Comparison of ENCODE assay signal across 24 cellular contexts in genomic region chr14:50717826-50718225, GRCh38. TPM values are rescaled to one million over a fixed set of nuclear protein-coding genes. Genes with fewer than 3 reads are reported as not detected.
A peak's percentile ranks its signal among the peaks of the same experiment; 100 is the strongest.
DNase-seq lines count a peak whose midpoint lies in the region; ATAC-seq lines count a peak whose summit lies in the region.
"Had no signal": no experiment of that assay in that cellular context is flagged by ENCODE, and none has a peak within 500 bp of the region (broad histone marks: within the 10 kb centered on the region; RNA-seq: fewer than 3 reads in every experiment).

No MANE protein-coding gene starts in this region.

- DNase-seq in DMS 273 (lab: John Stamatoyannopoulos, UW; ENCODE audit: unreplicated experiment), result peak; percentile 12
- no peak for DNase-seq in DMS 273 treated with DMSO at 0.1 percent for 48 hours (lab: John Stamatoyannopoulos, UW)
- peak; percentile 68 for DNase-seq in NCI-H146 treated with DMSO at 0.1 percent for 48 hours (lab: John Stamatoyannopoulos, UW; ENCODE audit: unreplicated experiment)
- peak; percentile 50 for DNase-seq in SK-N-DZ (ENCODE audit: low spot score)
- DNase-seq in retina, result peak; percentile 4
- DNase-seq in activated CD4-positive, alpha-beta T cell treated with anti-CD3 and anti-CD28 coated beads, Interleukin-2, amount 10 ng/mL, durations not matched to agents 7 days and 5 days, result no peak
- DNase-seq in activated naive CD4-positive, alpha-beta T cell treated with anti-CD3 and anti-CD28 coated beads for 36 hours, result no peak
- DNase-seq: BE2C; CD8-positive, alpha-beta memory T cell; DMS153; DND-41; H9; HFFc6; NCI-H1048; NCI-H1417 treated with DMSO at 0.1 percent for 48 hours; NCI-H187 treated with DMSO at 0.1 percent for 48 hours; NCI-H2227 treated with DMSO at 0.1 percent for 48 hours; NCI-H748 treated with DMSO at 0.1 percent for 48 hours; PC-9; RPMI8226; SHP77 had no signal

- H3K36me3 Mint-ChIP-seq in activated CD4-positive, alpha-beta T cell treated with anti-CD3 and anti-CD28 coated beads, Interleukin-2, amount 10 ng/mL, durations not matched to agents 7 days and 5 days (ENCODE audit: low read depth), result peaks cover 23% of the 10 kb centered on the region
- H3K36me3 Mint-ChIP-seq in activated naive CD4-positive, alpha-beta T cell treated with anti-CD3 and anti-CD28 coated beads for 36 hours (ENCODE audit: low read depth), result peaks cover 6% of the 10 kb centered on the region

- no peak overlapping the region for H3K4me3 Mint-ChIP-seq in activated CD4-positive, alpha-beta T cell treated with anti-CD3 and anti-CD28 coated beads, Interleukin-2, amount 10 ng/mL, durations not matched to agents 7 days and 5 days
- H3K4me3 Mint-ChIP-seq in activated naive CD4-positive, alpha-beta T cell treated with anti-CD3 and anti-CD28 coated beads for 36 hours, result no peak overlapping the region
- H3K4me3 Mint-ChIP-seq: CD14-positive monocyte; CD8-positive, alpha-beta memory T cell; GM23338; H9; HFFc6 had no signal

- no peak for ATAC-seq in HG03095 (IDR thresholded peaks at IDR 0.05; ENCODE audit: unreplicated experiment)
- ATAC-seq: GM23338 had no signal

- no peaks in the 10 kb centered on the region for H3K4me1 Mint-ChIP-seq in activated CD4-positive, alpha-beta T cell treated with anti-CD3 and anti-CD28 coated beads, Interleukin-2, amount 10 ng/mL, durations not matched to agents 7 days and 5 days
- H3K4me1 Mint-ChIP-seq in activated naive CD4-positive, alpha-beta T cell treated with anti-CD3 and anti-CD28 coated beads for 36 hours (ENCODE audit: low read depth), result peaks cover 5% of the 10 kb centered on the region
- H3K4me1 Mint-ChIP-seq: CD14-positive monocyte; CD8-positive, alpha-beta memory T cell; GM23338 had no signal

- intact Hi-C loops in activated naive CD4-positive, alpha-beta T cell treated with anti-CD3 and anti-CD28 coated beads for 36 hours (cut with micrococcal nuclease), result no loop called here

- H3K27ac Mint-ChIP-seq in activated CD4-positive, alpha-beta T cell treated with anti-CD3 and anti-CD28 coated beads, Interleukin-2, amount 10 ng/mL, durations not matched to agents 7 days and 5 days, result no peak overlapping the region
- no peak overlapping the region for H3K27ac Mint-ChIP-seq in activated naive CD4-positive, alpha-beta T cell treated with anti-CD3 and anti-CD28 coated beads for 36 hours
- H3K27ac Mint-ChIP-seq: CD14-positive monocyte, GM23338, HFFc6 had no signal

- no peaks in the 10 kb centered on the region for H3K9me3 Mint-ChIP-seq in activated CD4-positive, alpha-beta T cell treated with anti-CD3 and anti-CD28 coated beads, Interleukin-2, amount 10 ng/mL, durations not matched to agents 7 days and 5 days
- no peaks in the 10 kb centered on the region for H3K9me3 Mint-ChIP-seq in activated naive CD4-positive, alpha-beta T cell treated with anti-CD3 and anti-CD28 coated beads for 36 hours
- H3K9me3 Mint-ChIP-seq: CD14-positive monocyte; CD8-positive, alpha-beta memory T cell; GM23338; H9; HFFc6 had no signal

- peaks cover 6% of the 10 kb centered on the region for H3K27me3 Mint-ChIP-seq in activated CD4-positive, alpha-beta T cell treated with anti-CD3 and anti-CD28 coated beads, Interleukin-2, amount 10 ng/mL, durations not matched to agents 7 days and 5 days
- H3K27me3 Mint-ChIP-seq in activated naive CD4-positive, alpha-beta T cell treated with anti-CD3 and anti-CD28 coated beads for 36 hours (ENCODE audit: low read depth), result no peaks in the 10 kb centered on the region

- CTCF ChIA-PET in activated CD4-positive, alpha-beta T cell treated with anti-CD3 and anti-CD28 coated beads, Interleukin-2, amount 10 ng/mL, durations not matched to agents 7 days and 5 days (lab: Charles Lee), result interaction anchor here (0.6 to 1.0 kb wide), 3 partner anchors 124 to 397 kb away, joined by 3 read pairs; no protein-coding TSS in a partner anchor
- CTCF ChIA-PET in activated naive CD4-positive, alpha-beta T cell treated with anti-CD3 and anti-CD28 coated beads for 36 hours (lab: Charles Lee), result interaction anchor here (0.7 to 1.0 kb wide), 2 partner anchors 19 to 58 kb away, joined by 3 to 4 read pairs; no protein-coding TSS in a partner anchor

- POLR2A ChIA-PET in activated CD4-positive, alpha-beta T cell treated with anti-CD3 and anti-CD28 coated beads, Interleukin-2, amount 10 ng/mL, durations not matched to agents 7 days and 5 days (lab: Charles Lee), result no interaction called here

RNA-seq across cellular contexts. Expression of gene SAV1, which starts 49.7 kb away (rescaled TPM):
- polyA plus RNA-seq in SK-N-DZ (2014; cell fraction: cytosol; rRNA removed), result 12.1 and 15.3 TPM in 2 replicates
- 3.4 and 5.8 TPM in 2 replicates for polyA plus RNA-seq in SK-N-DZ (2014; cell fraction: nucleus; rRNA removed)
- 1 to 10 TPM; 3.4 to 3.9 TPM for total RNA-seq in activated CD4-positive, alpha-beta T cell treated with anti-CD3 and anti-CD28 coated beads, Interleukin-2, amount 10 ng/mL, durations not matched to agents 7 days and 5 days
- 10 to 100 TPM; 12.7 to 13.5 TPM for total RNA-seq in activated naive CD4-positive, alpha-beta T cell treated with anti-CD3 and anti-CD28 coated beads for 36 hours

Comparison
In these comparisons a context has a peak if more than half of its experiments do, and no peak if none do; other contexts are left out.
1. DNase-seq: peak in DMS 273 (single experiment), NCI-H146 treated with DMSO at 0.1 percent for 48 hours (single experiment), SK-N-DZ (single experiment) and retina (single experiment); none in DMS 273 treated with DMSO at 0.1 percent for 48 hours (single experiment), activated CD4-positive, alpha-beta T cell treated with anti-CD3 and anti-CD28 coated beads, Interleukin-2, amount 10 ng/mL, durations not matched to agents 7 days and 5 days (single experiment) and activated naive CD4-positive, alpha-beta T cell treated with anti-CD3 and anti-CD28 coated beads for 36 hours (single experiment).